ENCODE assay signal across 8 cellular contexts in the genomic region with DNA sequence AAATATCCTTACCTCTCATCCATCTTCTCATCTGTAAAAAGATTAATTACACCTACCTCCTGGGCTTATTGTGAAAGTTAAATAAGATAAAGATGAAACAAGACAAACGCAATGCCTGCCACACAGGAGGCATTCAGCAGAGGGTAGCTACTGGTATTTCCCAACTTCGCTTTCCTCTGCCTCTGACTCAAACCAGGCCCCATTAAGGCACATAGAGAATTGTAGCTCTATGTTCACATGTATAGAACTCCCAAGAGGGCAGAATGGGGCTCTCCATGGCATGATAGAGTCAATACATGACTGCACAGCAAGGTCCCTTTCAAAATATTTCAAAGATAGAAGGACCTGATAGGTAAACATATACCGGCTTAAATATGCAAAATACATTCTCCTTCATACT. TPM values are rescaled to one million over a fixed set of nuclear protein-coding genes. Genes with fewer than 3 reads are reported as not detected.
A peak's percentile ranks its signal among the peaks of the same experiment; 100 is the strongest.
DNase-seq lines count a peak whose midpoint lies in the region; ATAC-seq and TF ChIP-seq lines count a peak whose summit lies in the region.

No MANE protein-coding gene starts in this region.

- CTCF ChIA-PET in WTC11 (lab: Charles Lee) = interaction anchor here (1.1 kb wide), 1 partner anchor 41 kb away, joined by 3 read pairs; no protein-coding TSS in a partner anchor

- no CpG with 5 or more reads among the region's 3 CpGs for WGBS in mesodermal cell (ENCODE audit: insufficient coverage in 2 of 2), 2 experiments

- DNase-seq in EL = peak; percentile 17
- no peak for DNase-seq in HFF-Myc (ENCODE audit: extremely low read depth, low read depth)
- no peak for DNase-seq in WTC11 (ENCODE audit: low spot score)
- DNase-seq in NCI-H1092 treated with DMSO at 0.1 percent for 48 hours (lab: John Stamatoyannopoulos, UW) = no peak
- DNase-seq in GM19240 (ENCODE audit: insufficient read length, low spot score) = no peak

- H3K27me3 Mint-ChIP-seq in WTC11 (ENCODE audit: low read depth) = peaks cover 44% of the 10 kb centered on the region

- POLR2A ChIA-PET in WTC11 (lab: Charles Lee) = no interaction called here

- H3K4me1 ChIP-seq in mesodermal cell (ENCODE audit: control insufficient read depth, insufficient read depth, low read length, poor library complexity, severe bottlenecking) = peaks cover 29% of the 10 kb centered on the region

- H3K36me3 ChIP-seq in mesodermal cell (ENCODE audit: control insufficient read depth, insufficient read depth, low read length) = no peaks in the 10 kb centered on the region

- no peaks in the 10 kb centered on the region for H3K36me3 Mint-ChIP-seq in WTC11

- H3K4me3 Mint-ChIP-seq in WTC11 = peak overlapping the region; percentile 67

- TF ChIP-seq CTCF in HFF-Myc (IDR thresholded peaks at IDR 0.05; ENCODE audit: low read depth, low read length, missing control alignments) (no peak), WTC11 (IDR thresholded peaks at IDR 0.05) (no peak)

- H3K9me3 Mint-ChIP-seq in WTC11 = no peaks in the 10 kb centered on the region

- no peak for ATAC-seq in WTC11
- no peak for ATAC-seq in HG02852 (IDR thresholded peaks at IDR 0.05; ENCODE audit: unreplicated experiment)
- ATAC-seq in HG03039 (IDR thresholded peaks at IDR 0.05; ENCODE audit: unreplicated experiment) = no peak

- no peak overlapping the region for H3K27ac ChIP-seq in mesodermal cell (ENCODE audit: low read depth, low read length, severe bottlenecking)

- H3K4me3 ChIP-seq in HFF-Myc (replicated peaks; ENCODE audit: low read depth, low read length) (peak overlapping the region; percentile 58), mesodermal cell (ENCODE audit: extremely low read depth, insufficient read depth, low read length, poor library complexity, severe bottlenecking) (peak overlapping the region; percentile 46)

- no peaks in the 10 kb centered on the region for H3K9me3 ChIP-seq in mesodermal cell (ENCODE audit: control insufficient read depth, low read length)

- H3K27ac Mint-ChIP-seq in WTC11 = no peak overlapping the region

- peaks cover 24% of the 10 kb centered on the region for H3K4me1 Mint-ChIP-seq in WTC11

TF ChIP-seq in WTC11, 78 proteins besides CTCF, POLR2A, EP300 and RAD21:
- TF ChIP-seq RORB (CRISPR knock-in tag; IDR thresholded peaks at IDR 0.05) (no peak), TP53 (CRISPR knock-in tag; IDR thresholded peaks at IDR 0.05) (no peak), FOXK1 (CRISPR knock-in tag; IDR thresholded peaks at IDR 0.05) (no peak), NR1H2 (CRISPR knock-in tag; IDR thresholded peaks at IDR 0.05) (no peak), SMAD3 (CRISPR knock-in tag; IDR thresholded peaks at IDR 0.05; ENCODE audit: borderline replicate concordance) (no peak)

RNA-seq across cellular contexts. Expression of a gene that starts 1.4 kb away (rescaled TPM):
- 2.2 to 2.7 TPM (median 2.6 TPM) in 3 replicates for total RNA-seq in WTC11 (2021)
- 11.7 TPM for polyA plus RNA-seq in mesodermal cell (2013, experiment 1 of 2)
- 12.3 TPM for polyA plus RNA-seq in mesodermal cell (2013, experiment 2 of 2)

RNA-seq across cellular contexts. Expression of a gene that starts 15.3 kb away (rescaled TPM):
- 3.3 to 3.6 TPM (median 3.6 TPM) in 3 replicates for total RNA-seq in WTC11 (2021)
- 18.4 TPM for polyA plus RNA-seq in mesodermal cell (2013, experiment 1 of 2)
- 17.0 TPM for polyA plus RNA-seq in mesodermal cell (2013, experiment 2 of 2)

RNA-seq across cellular contexts. Expression of a gene that starts 54.8 kb away (rescaled TPM):
- total RNA-seq in WTC11 (2021) = 31.5 to 32.3 TPM (median 32.1 TPM) in 3 replicates
- polyA plus RNA-seq in mesodermal cell (2013, experiment 1 of 2) = 10.2 TPM
- polyA plus RNA-seq in mesodermal cell (2013, experiment 2 of 2) = 10.0 TPM
